ENCODE assay signal across 22 cellular contexts in genomic region chr17:7343250-7343649, GRCh38. TPM values are rescaled to one million over a fixed set of nuclear protein-coding genes. Genes with fewer than 3 reads are reported as not detected.
DNase-seq lines count a peak whose midpoint lies in the region; ATAC-seq, FAIRE-seq and TF ChIP-seq lines count a peak whose summit lies in the region.
"Had no signal": no experiment of that assay in that cellular context is flagged by ENCODE, and none has a peak within 500 bp of the region (broad histone marks: within the 10 kb centered on the region; RNA-seq: fewer than 3 reads in every experiment).

No MANE protein-coding gene starts in this region.

- intact Hi-C loops in activated B cell treated with CpG ODN at 0.5 μM for 24 hours (cut with micrococcal nuclease): no loop called here

- no peak for TF ChIP-seq EP300 in H1 (IDR thresholded peaks at IDR 0.05; ENCODE audit: borderline replicate concordance in 1 of 2, low read depth in 2 of 2, low read length in 2 of 2)

- no peak overlapping the region for H4K91ac ChIP-seq in H1 (replicated peaks; ENCODE audit: insufficient read length, low read length)

- TF ChIP-seq POLR2A in H1 (IDR thresholded peaks at IDR 0.05; ENCODE audit: control extremely low read depth in 1 of 2, low read depth in 2 of 2, low read length in 2 of 2): no peak

- H3K79me2 ChIP-seq in H1 (ENCODE audit: control insufficient read depth in 1 of 2, insufficient read depth in 2 of 2, low read length in 2 of 2): no peaks in the 10 kb centered on the region

- H4K20me1 ChIP-seq in H1 (replicated peaks in 1 of 2; ENCODE audit: control insufficient read depth in 1 of 2, insufficient read depth in 2 of 2, low read length in 2 of 2): no peaks in the 10 kb centered on the region

- H3K23me2 ChIP-seq in H1 (ENCODE audit: low read depth, low read length): no peaks in the 10 kb centered on the region

- no peaks in the 10 kb centered on the region for H3K27me3 Mint-ChIP-seq in activated T-cell treated with anti-CD3 and anti-CD28 coated beads, Interleukin-2, amount 50 U/mL, for 24 hours
- no peaks in the 10 kb centered on the region for H3K27me3 Mint-ChIP-seq in activated B cell treated with CpG ODN at 0.5 μM for 24 hours
- no peaks in the 10 kb centered on the region for H3K27me3 Mint-ChIP-seq in stimulated activated memory B cell treated with anti-CD40 and anti-IgM and Interleukin-4, amounts not matched to agents 10 μg/mL and 1 μg/mL and 100 μg/mL, for 72 hours
- H3K27me3 Mint-ChIP-seq: CD4-positive, CD25-positive, alpha-beta regulatory T cell had no signal

- no peak overlapping the region for H3K9ac ChIP-seq in H1 (replicated peaks in 1 of 4; ENCODE audit: extremely low read depth in 1 of 4, low read depth in 3 of 4, low read length in 3 of 4)

- H3K4me1 ChIP-seq in H1 (replicated peaks in 1 of 4; ENCODE audit: control insufficient read depth in 3 of 4, insufficient read depth in 4 of 4, low read length in 3 of 4): no peaks in the 10 kb centered on the region

- H2AK5ac ChIP-seq in H1 (ENCODE audit: low read depth, low read length): no peak overlapping the region

- no peak overlapping the region for H2BK5ac ChIP-seq in H1 (ENCODE audit: low read depth, low read length)

- no peak overlapping the region for H3K4me3 ChIP-seq in H1 (ENCODE audit: extremely low read depth in 1 of 4, insufficient read depth in 2 of 4, low read depth in 3 of 4, low read length in 4 of 4)

- H3K23ac ChIP-seq in H1 (ENCODE audit: insufficient read length): no peak overlapping the region

- H2BK12ac ChIP-seq in H1 (ENCODE audit: low read depth, low read length): no peak overlapping the region

- no peaks in the 10 kb centered on the region for H3K27me3 ChIP-seq in H1 (replicated peaks in 1 of 4; ENCODE audit: control insufficient read depth in 3 of 4, extremely low read depth in 1 of 4, insufficient read depth in 3 of 4, low read length in 3 of 4)

- peaks cover 94% of the 10 kb centered on the region for H3K36me3 Mint-ChIP-seq in activated T-cell treated with anti-CD3 and anti-CD28 coated beads, Interleukin-2, amount 50 U/mL, for 24 hours (ENCODE audit: low read depth)
- peaks cover 63% of the 10 kb centered on the region for H3K36me3 Mint-ChIP-seq in activated B cell treated with CpG ODN at 0.5 μM for 24 hours (ENCODE audit: low read depth)
- peaks cover 71% of the 10 kb centered on the region for H3K36me3 Mint-ChIP-seq in stimulated activated memory B cell treated with anti-CD40 and anti-IgM and Interleukin-4, amounts not matched to agents 10 μg/mL and 1 μg/mL and 100 μg/mL, for 72 hours

- no peaks in the 10 kb centered on the region for H3K79me1 ChIP-seq in H1 (ENCODE audit: low read depth, low read length)

- no peak overlapping the region for H3K4me3 Mint-ChIP-seq in activated T-cell treated with anti-CD3 and anti-CD28 coated beads, Interleukin-2, amount 50 U/mL, for 24 hours
- H3K4me3 Mint-ChIP-seq in activated B cell treated with CpG ODN at 0.5 μM for 24 hours: no peak overlapping the region
- H3K4me3 Mint-ChIP-seq in stimulated activated memory B cell treated with anti-CD40 and anti-IgM and Interleukin-4, amounts not matched to agents 10 μg/mL and 1 μg/mL and 100 μg/mL, for 72 hours: no peak overlapping the region
- H3K4me3 Mint-ChIP-seq: CD4-positive, CD25-positive, alpha-beta regulatory T cell; HFFc6 had no signal

- H3K18ac ChIP-seq in H1 (ENCODE audit: extremely low read depth, low read length): no peak overlapping the region

- H2AFZ ChIP-seq in H1 (ENCODE audit: low read length): no peak overlapping the region

- no peak overlapping the region for H4K5ac ChIP-seq in H1 (ENCODE audit: insufficient read length, low read depth, low read length)

- 94% methylated on average over 15 of the region's 15 CpGs; no CpG with 5 or more reads in 1 of the 2 experiments for WGBS in H1 (ENCODE audit: extremely low coverage in 1 of 2, insufficient coverage in 1 of 2, insufficient read length in 1 of 2, insufficient replicate concordance in 2 of 2, low coverage in 1 of 2, low lambda C conversion rate in 2 of 2, missing lambda C conversion rate in 1 of 2), 2 experiments

- H4K8ac ChIP-seq in H1 (ENCODE audit: extremely low read depth, insufficient read depth, low read length): peak overlapping the region; percentile 5; the same call in 1 of the 2 replicates

- DNase-seq in activated T-cell treated with anti-CD3 and anti-CD28 coated beads, Interleukin-2, amount 50 U/mL, for 24 hours: peak; percentile 29
- DNase-seq in activated T-cell treated with anti-CD3 and anti-CD28 coated beads, Interleukin-2, amount 50 U/mL, for 48 hours: no peak
- no peak for DNase-seq in activated B cell treated with CpG ODN at 0.5 μM for 24 hours
- DNase-seq in H1 (ENCODE audit: low read depth in 1 of 2, low spot score in 2 of 2): no peak
- DNase-seq in cerebellar cortex (ENCODE audit: low spot score): no peak
- DNase-seq in stimulated activated CD4-positive, alpha-beta T cell treated with anti-CD3 and anti-CD28 coated beads, Interleukin-12 subunit alpha, Interleukin-12 subunit beta, amount 100 ng/mL, for 4 hours: no peak
- DNase-seq: 8988T; CD4-positive, CD25-positive, alpha-beta regulatory T cell; DMS153; GF-D8; HFFc6; KG1; MV-4-11; NCI-H1694 treated with DMSO at 0.1 percent for 48 hours; NCI-H2107; NCI-H226; NCI-H524; RPMI8226 had no signal

- no peak for ATAC-seq in activated B cell treated with CpG ODN at 0.5 μM for 24 hours (ENCODE audit: low read depth)
- no peak for ATAC-seq in stimulated activated memory B cell treated with anti-CD40 and anti-IgM and Interleukin-4, amounts not matched to agents 10 μg/mL and 1 μg/mL and 100 μg/mL, for 72 hours
- ATAC-seq in GM21367 (IDR thresholded peaks at IDR 0.05; ENCODE audit: unreplicated experiment): no peak

- H2BK120ac ChIP-seq in H1 (replicated peaks; ENCODE audit: low read depth, low read length): no peak overlapping the region

- no peak overlapping the region for H2BK20ac ChIP-seq in H1 (ENCODE audit: low read length)

- no peak for TF ChIP-seq RAD21 in H1 (IDR thresholded peaks at IDR 0.05 in 1 of 2, conservative IDR thresholded peaks at IDR 0.05 in 1 of 2; ENCODE audit: low read depth in 2 of 2, low read length in 2 of 2)

- CTCF ChIA-PET in activated B cell treated with CpG ODN at 0.5 μM for 24 hours (lab: Charles Lee): interaction anchor here (1.1 to 3.9 kb wide), 2 partner anchors 14 to 297 kb away, joined by 4 to 19 read pairs; partner anchors contain the start of gene NEURL4
- CTCF ChIA-PET in H1 (lab: Charles Lee; ENCODE audit: partially characterized antibody): interaction anchor here (0.5 to 14.1 kb wide), 7 partner anchors 10 to 303 kb away, joined by 3 to 167 read pairs (median 3); partner anchors contain the start of genes NEURL4 and TMEM95

- no peak overlapping the region for H3K4ac ChIP-seq in H1 (replicated peaks; ENCODE audit: insufficient read length, low read depth, low read length)

- no peak overlapping the region for H3K4me2 ChIP-seq in H1 (ENCODE audit: insufficient read depth in 1 of 2, low read depth in 2 of 2, low read length in 2 of 2)

- no peaks in the 10 kb centered on the region; a peak in 1 of 8 replicates for H3K36me3 ChIP-seq in H1 (ENCODE audit: control insufficient read depth in 2 of 4, insufficient read depth in 4 of 4, low read length in 3 of 4)

- no peak overlapping the region for H3K56ac ChIP-seq in H1 (replicated peaks; ENCODE audit: insufficient read length, low read depth, low read length)

- H3K27ac ChIP-seq in H1 (ENCODE audit: low read depth, low read length): no peak overlapping the region

- H2BK15ac ChIP-seq in H1 (ENCODE audit: low read length): no peak overlapping the region

- H3K14ac ChIP-seq in H1 (ENCODE audit: insufficient read length): no peak overlapping the region

- H3K9me3 Mint-ChIP-seq in activated T-cell treated with anti-CD3 and anti-CD28 coated beads, Interleukin-2, amount 50 U/mL, for 24 hours: no peaks in the 10 kb centered on the region
- H3K9me3 Mint-ChIP-seq in activated B cell treated with CpG ODN at 0.5 μM for 24 hours: no peaks in the 10 kb centered on the region
- no peaks in the 10 kb centered on the region for H3K9me3 Mint-ChIP-seq in stimulated activated memory B cell treated with anti-CD40 and anti-IgM and Interleukin-4, amounts not matched to agents 10 μg/mL and 1 μg/mL and 100 μg/mL, for 72 hours
- H3K9me3 Mint-ChIP-seq: HFFc6 had no signal

- POLR2A ChIA-PET in activated B cell treated with CpG ODN at 0.5 μM for 24 hours (lab: Charles Lee) (interaction anchor here (0.5 to 1.4 kb wide), 2 partner anchors 14 to 141 kb away, joined by 3 to 4 read pairs; partner anchors contain the start of genes NEURL4 and POLR2A), H1 (lab: Charles Lee; ENCODE audit: partially characterized antibody) (interaction anchor here (1.0 to 3.7 kb wide), 7 partner anchors 13 to 218 kb away, joined by 3 to 20 read pairs (median 3); partner anchors contain the start of gene NEURL4)

- H3K9me3 ChIP-seq in H1 (ENCODE audit: insufficient read depth in 2 of 2, low read depth in 1 of 2, low read length in 1 of 2): no peaks in the 10 kb centered on the region

- TF ChIP-seq CTCF in activated B cell treated with CpG ODN at 0.5 μM for 24 hours (IDR thresholded peaks at IDR 0.05) (no peak), H1 (IDR thresholded peaks at IDR 0.05; ENCODE audit: control extremely low read depth in 1 of 3, insufficient read depth in 1 of 3, low read depth in 1 of 3, low read length in 3 of 3) (no peak)

- H3K4me1 Mint-ChIP-seq in activated T-cell treated with anti-CD3 and anti-CD28 coated beads, Interleukin-2, amount 50 U/mL, for 24 hours (ENCODE audit: low read depth): peaks cover 15% of the 10 kb centered on the region
- H3K4me1 Mint-ChIP-seq in activated B cell treated with CpG ODN at 0.5 μM for 24 hours: peaks cover 7% of the 10 kb centered on the region
- peaks cover 21% of the 10 kb centered on the region for H3K4me1 Mint-ChIP-seq in stimulated activated memory B cell treated with anti-CD40 and anti-IgM and Interleukin-4, amounts not matched to agents 10 μg/mL and 1 μg/mL and 100 μg/mL, for 72 hours

- no peak for FAIRE-seq in H1 (lab: Jason Lieb, UNC)

- H3K27ac Mint-ChIP-seq in activated T-cell treated with anti-CD3 and anti-CD28 coated beads, Interleukin-2, amount 50 U/mL, for 24 hours: peak overlapping the region; percentile 81
- H3K27ac Mint-ChIP-seq in activated B cell treated with CpG ODN at 0.5 μM for 24 hours: peak overlapping the region; percentile 72
- H3K27ac Mint-ChIP-seq in stimulated activated memory B cell treated with anti-CD40 and anti-IgM and Interleukin-4, amounts not matched to agents 10 μg/mL and 1 μg/mL and 100 μg/mL, for 72 hours: peak overlapping the region; percentile 46
- H3K27ac Mint-ChIP-seq: HFFc6 had no signal

RNA-seq across cellular contexts. Expression of gene ACAP1, which starts 6.9 kb away (rescaled TPM):
- total RNA-seq in activated B cell treated with CpG ODN at 0.5 μM for 24 hours: 298 and 328 TPM in 2 replicates
- 45.1 and 49.2 TPM in 2 replicates for total RNA-seq in H1 (2021; fragmentation: NEBNext Ultra II Directional; extraction: Animal tissue kit (Norgen Biotek cat#: 25700))
- polyA plus RNA-seq in H1 (2011; rRNA removed): 11.9 and 18.0 TPM in 2 replicates
- polyA plus RNA-seq in H1 (2011; cell fraction: cytosol; rRNA removed): 21.2 TPM
- 48.4 TPM for polyA plus RNA-seq in H1 (2011; cell fraction: nucleus; rRNA removed)
- polyA plus RNA-seq in H1 (2012, experiment 1 of 2): 17.1 to 31.0 TPM (median 26.1 TPM) in 4 replicates
- polyA plus RNA-seq in H1 (2012, experiment 2 of 2): 15.8 TPM
- polyA plus RNA-seq in H1 (2013, experiment 1 of 2): 41.6 TPM
- 42.2 TPM for polyA plus RNA-seq in H1 (2013, experiment 2 of 2)
- 9.9 and 20.3 TPM in 2 replicates for polyA minus RNA-seq in H1 (2011; rRNA and poly(A)+ RNA removed)
- polyA minus RNA-seq in H1 (2011; cell fraction: cytosol; rRNA and poly(A)+ RNA removed): 11.6 TPM
- polyA minus RNA-seq in H1 (2011; cell fraction: nucleus; rRNA and poly(A)+ RNA removed): 10.8 TPM

RNA-seq across cellular contexts. Expression of gene KCTD11, which starts 8.7 kb away (rescaled TPM):
- total RNA-seq in activated B cell treated with CpG ODN at 0.5 μM for 24 hours: 7.2 and 7.8 TPM in 2 replicates
- total RNA-seq in H1 (2021; fragmentation: NEBNext Ultra II Directional; extraction: Animal tissue kit (Norgen Biotek cat#: 25700)): 8.7 and 9.2 TPM in 2 replicates
- polyA plus RNA-seq in H1 (2011; rRNA removed): 8.6 and 11.7 TPM in 2 replicates
- 8.3 TPM for polyA plus RNA-seq in H1 (2011; cell fraction: cytosol; rRNA removed)
- polyA plus RNA-seq in H1 (2011; cell fraction: nucleus; rRNA removed): 7.2 TPM
- 8.6 to 9.4 TPM (median 9.2 TPM) in 4 replicates for polyA plus RNA-seq in H1 (2012, experiment 1 of 2)
- 11.2 TPM for polyA plus RNA-seq in H1 (2012, experiment 2 of 2)
- polyA plus RNA-seq in H1 (2013, experiment 1 of 2): 4.6 TPM
- polyA plus RNA-seq in H1 (2013, experiment 2 of 2): 4.5 TPM
- 6.0 and 7.7 TPM in 2 replicates for polyA minus RNA-seq in H1 (2011; rRNA and poly(A)+ RNA removed)
- polyA minus RNA-seq in H1 (2011; cell fraction: cytosol; rRNA and poly(A)+ RNA removed): 3.0 TPM
- 5.4 TPM for polyA minus RNA-seq in H1 (2011; cell fraction: nucleus; rRNA and poly(A)+ RNA removed)

RNA-seq across cellular contexts. Expression of gene TMEM95, which starts 11.7 kb away (rescaled TPM):
- not detected in 2 replicates for total RNA-seq in activated B cell treated with CpG ODN at 0.5 μM for 24 hours
- 0.38 TPM in 1 of 2 replicates, not detected in the other for total RNA-seq in H1 (2021; fragmentation: NEBNext Ultra II Directional; extraction: Animal tissue kit (Norgen Biotek cat#: 25700))
- not detected in 2 replicates for polyA plus RNA-seq in H1 (2011; rRNA removed)
- not detected for polyA plus RNA-seq in H1 (2011; cell fraction: cytosol; rRNA removed)
- not detected for polyA plus RNA-seq in H1 (2011; cell fraction: nucleus; rRNA removed)
- polyA plus RNA-seq in H1 (2012, experiment 1 of 2): not detected in 4 replicates
- polyA plus RNA-seq in H1 (2012, experiment 2 of 2): not detected
- polyA plus RNA-seq in H1 (2013, experiment 1 of 2): not detected
- polyA plus RNA-seq in H1 (2013, experiment 2 of 2): not detected
- not detected in 2 replicates for polyA minus RNA-seq in H1 (2011; rRNA and poly(A)+ RNA removed)
- not detected for polyA minus RNA-seq in H1 (2011; cell fraction: cytosol; rRNA and poly(A)+ RNA removed)
- not detected for polyA minus RNA-seq in H1 (2011; cell fraction: nucleus; rRNA and poly(A)+ RNA removed)
- total RNA-seq: CD4-positive, CD25-positive, alpha-beta regulatory T cell; H4; HFFc6 had no signal
- polyA plus RNA-seq: AG04450; CD4-positive, CD25-positive, alpha-beta regulatory T cell had no signal

RNA-seq across cellular contexts. Expression of gene NEURL4, which starts 14.1 kb away (rescaled TPM):
- total RNA-seq in activated B cell treated with CpG ODN at 0.5 μM for 24 hours: 52.8 and 60.1 TPM in 2 replicates
- total RNA-seq in H1 (2021; fragmentation: NEBNext Ultra II Directional; extraction: Animal tissue kit (Norgen Biotek cat#: 25700)): 46.8 and 55.4 TPM in 2 replicates
- polyA plus RNA-seq in H1 (2011; rRNA removed): 29.6 and 39.9 TPM in 2 replicates
- polyA plus RNA-seq in H1 (2011; cell fraction: cytosol; rRNA removed): 25.8 TPM
- 261 TPM for polyA plus RNA-seq in H1 (2011; cell fraction: nucleus; rRNA removed)
- 32.3 to 49.5 TPM (median 46.3 TPM) in 4 replicates for polyA plus RNA-seq in H1 (2012, experiment 1 of 2)
- polyA plus RNA-seq in H1 (2012, experiment 2 of 2): 25.9 TPM
- polyA plus RNA-seq in H1 (2013, experiment 1 of 2): 18.6 TPM
- 19.7 TPM for polyA plus RNA-seq in H1 (2013, experiment 2 of 2)
- 32.3 and 33.5 TPM in 2 replicates for polyA minus RNA-seq in H1 (2011; rRNA and poly(A)+ RNA removed)
- 21.3 TPM for polyA minus RNA-seq in H1 (2011; cell fraction: cytosol; rRNA and poly(A)+ RNA removed)
- 76.2 TPM for polyA minus RNA-seq in H1 (2011; cell fraction: nucleus; rRNA and poly(A)+ RNA removed)

RNA-seq across cellular contexts. Expression of gene GPS2, which starts 28.1 kb away (rescaled TPM):
- total RNA-seq in activated B cell treated with CpG ODN at 0.5 μM for 24 hours: 105 and 115 TPM in 2 replicates
- total RNA-seq in H1 (2021; fragmentation: NEBNext Ultra II Directional; extraction: Animal tissue kit (Norgen Biotek cat#: 25700)): 67.0 and 74.8 TPM in 2 replicates
- polyA plus RNA-seq in H1 (2011; rRNA removed): 152 and 203 TPM in 2 replicates
- 79.1 TPM for polyA plus RNA-seq in H1 (2011; cell fraction: cytosol; rRNA removed)
- 153 TPM for polyA plus RNA-seq in H1 (2011; cell fraction: nucleus; rRNA removed)
- 73.9 to 93.2 TPM (median 88.0 TPM) in 4 replicates for polyA plus RNA-seq in H1 (2012, experiment 1 of 2)
- polyA plus RNA-seq in H1 (2012, experiment 2 of 2): 103 TPM
- 63.1 TPM for polyA plus RNA-seq in H1 (2013, experiment 1 of 2)
- polyA plus RNA-seq in H1 (2013, experiment 2 of 2): 58.9 TPM
- polyA minus RNA-seq in H1 (2011; rRNA and poly(A)+ RNA removed): 43.0 and 79.6 TPM in 2 replicates
- polyA minus RNA-seq in H1 (2011; cell fraction: cytosol; rRNA and poly(A)+ RNA removed): 44.0 TPM
- 47.7 TPM for polyA minus RNA-seq in H1 (2011; cell fraction: nucleus; rRNA and poly(A)+ RNA removed)
